Comparison of ENCODE assay signal across 8 cellular contexts in genomic region chr5:127517480-127518318, GRCh38. TPM values are rescaled to one million over a fixed set of nuclear protein-coding genes. Genes with fewer than 3 reads are reported as not detected.
A peak's percentile ranks its signal among the peaks of the same experiment; 100 is the strongest.
DNase-seq lines count a peak whose midpoint lies in the region; ATAC-seq, FAIRE-seq and TF ChIP-seq lines count a peak whose summit lies in the region.

Gene PRRC1, plus strand, starts transcription at chr5:127517640. Its CDS starts 5,840 bp downstream, at chr5:127523480.

- peak within 1 kb of the TSS; percentile 94 for H3K4me2 ChIP-seq in HepG2 (ENCODE audit: low read depth, low read length)

- BruUV-seq in HepG2 (replicated peaks; lab: Mats Ljungman, UMichigan), result no TSS peak

- in situ Hi-C loops in HepG2 (cut with HindIII; ENCODE audit: extremely low pct_ligation_motif_present, low pct_unique_long_range_greater_than_20kb), result no loop called here

- H3K36me3 Mint-ChIP-seq in activated CD4-positive, alpha-beta T cell treated with anti-CD3 and anti-CD28 coated beads, Interleukin-2, amount 10 ng/mL, durations not matched to agents 7 days and 5 days (ENCODE audit: low read depth), result peaks cover 33% of the 10 kb centered on the region
- H3K36me3 Mint-ChIP-seq in dendritic cell treated with granulocyte-macrophage colony-stimulating factor and Interleukin-4, amounts not matched to agents 40 ng/mL and 50 ng/mL, for 4 days (ENCODE audit: low read depth), result peaks cover 43% of the 10 kb centered on the region

- H3K4me3 ChIP-seq in HepG2 (replicated peaks in 1 of 3; ENCODE audit: insufficient read depth in 1 of 3, low read depth in 2 of 3, low read length in 3 of 3), result peak within 1 kb of the TSS; percentile 90 to 99 (median 98)

- 0% methylated on average over 10 of the region's 80 CpGs for WGBS in HepG2 (ENCODE audit: low lambda C conversion rate)

- no peak for TF ChIP-seq EP300 in HepG2 (IDR thresholded peaks at IDR 0.05; ENCODE audit: low read depth in 2 of 2, low read length in 2 of 2)
- no peak for TF ChIP-seq EP300 in HepG2 (CRISPR knock-in tag; IDR thresholded peaks at IDR 0.05; ENCODE audit: borderline replicate concordance)

- H3K9me3 Mint-ChIP-seq in activated CD4-positive, alpha-beta T cell treated with anti-CD3 and anti-CD28 coated beads, Interleukin-2, amount 10 ng/mL, durations not matched to agents 7 days and 5 days, result peaks cover 19% of the 10 kb centered on the region
- H3K9me3 Mint-ChIP-seq in dendritic cell treated with granulocyte-macrophage colony-stimulating factor and Interleukin-4, amounts not matched to agents 40 ng/mL and 50 ng/mL, for 4 days, result peaks cover 28% of the 10 kb centered on the region

- peaks cover 31% of the 10 kb centered on the region for H4K20me1 ChIP-seq in HepG2 (ENCODE audit: insufficient read depth, low read length)

- H2AFZ ChIP-seq in HepG2 (ENCODE audit: low read length), result peak within 1 kb of the TSS; percentile 91

- peaks cover 1% of the 10 kb centered on the region for H3K27me3 Mint-ChIP-seq in activated CD4-positive, alpha-beta T cell treated with anti-CD3 and anti-CD28 coated beads, Interleukin-2, amount 10 ng/mL, durations not matched to agents 7 days and 5 days
- H3K27me3 Mint-ChIP-seq in dendritic cell treated with granulocyte-macrophage colony-stimulating factor and Interleukin-4, amounts not matched to agents 40 ng/mL and 50 ng/mL, for 4 days, result peaks cover under 1% of the 10 kb centered on the region

- H3K36me3 ChIP-seq in HepG2 (replicated peaks in 1 of 2; ENCODE audit: control insufficient read depth in 1 of 2, insufficient read depth in 2 of 2, low read length in 2 of 2), result peaks cover 1 to 7% of the 10 kb centered on the region in 2 experiments; a peak in 3 of 5 replicates

- DNase-seq in Ammon's horn (ENCODE audit: low spot score) (peak; percentile 86), NCI-H524 treated with DMSO at 0.1 percent for 48 hours (lab: John Stamatoyannopoulos, UW) (peak; percentile 11), HepG2 (ENCODE audit: low spot score) (peak; percentile 64)
- peak; percentile 84 for DNase-seq in activated CD4-positive, alpha-beta T cell treated with anti-CD3 and anti-CD28 coated beads, Interleukin-2, amount 10 ng/mL, durations not matched to agents 7 days and 5 days
- peak; percentile 84 for DNase-seq in stimulated activated CD4-positive, alpha-beta T cell treated with anti-CD3 and anti-CD28 coated beads, Interleukin-4, amount 100 ng/mL, for 1 hour

- H3K4me1 Mint-ChIP-seq in activated CD4-positive, alpha-beta T cell treated with anti-CD3 and anti-CD28 coated beads, Interleukin-2, amount 10 ng/mL, durations not matched to agents 7 days and 5 days, result peaks cover 26% of the 10 kb centered on the region
- peaks cover 35% of the 10 kb centered on the region for H3K4me1 Mint-ChIP-seq in dendritic cell treated with granulocyte-macrophage colony-stimulating factor and Interleukin-4, amounts not matched to agents 40 ng/mL and 50 ng/mL, for 4 days (ENCODE audit: low read depth)

- peak within 1 kb of the TSS; percentile 82 for H3K4me3 Mint-ChIP-seq in activated CD4-positive, alpha-beta T cell treated with anti-CD3 and anti-CD28 coated beads, Interleukin-2, amount 10 ng/mL, durations not matched to agents 7 days and 5 days
- H3K4me3 Mint-ChIP-seq in dendritic cell treated with granulocyte-macrophage colony-stimulating factor and Interleukin-4, amounts not matched to agents 40 ng/mL and 50 ng/mL, for 4 days, result peak within 1 kb of the TSS; percentile 92

- intact Hi-C loops in dendritic cell treated with granulocyte-macrophage colony-stimulating factor and Interleukin-4, amounts not matched to agents 40 ng/mL and 50 ng/mL, for 4 days (cut with micrococcal nuclease), result loop anchor here (5.0 to 10.0 kb wide), 2 partner anchors 565 to 703 kb away; partner anchors contain the start of gene SLC12A2
- intact Hi-C loops in HepG2 (cut with micrococcal nuclease; ENCODE audit: unreplicated experiment), result loop anchor here (10.0 kb wide), 1 partner anchor 1577 kb away; the partner anchor contains the start of gene ISOC1

- peaks cover 52% of the 10 kb centered on the region for H3K4me1 ChIP-seq in HepG2 (ENCODE audit: insufficient read depth, low read length)

- no peak for FAIRE-seq in HepG2 (lab: Jason Lieb, UNC)

- no peaks in the 10 kb centered on the region; a peak in 1 of 5 replicates for H3K27me3 ChIP-seq in HepG2 (ENCODE audit: control insufficient read depth in 1 of 2, insufficient read depth in 2 of 2, low read length in 2 of 2)

- peak within 1 kb of the TSS; percentile 88 for H3K27ac Mint-ChIP-seq in activated CD4-positive, alpha-beta T cell treated with anti-CD3 and anti-CD28 coated beads, Interleukin-2, amount 10 ng/mL, durations not matched to agents 7 days and 5 days
- H3K27ac Mint-ChIP-seq in dendritic cell treated with granulocyte-macrophage colony-stimulating factor and Interleukin-4, amounts not matched to agents 40 ng/mL and 50 ng/mL, for 4 days, result peak within 1 kb of the TSS; percentile 91

- H3K79me2 ChIP-seq in HepG2 (ENCODE audit: insufficient read depth, low read length), result peaks cover 52% of the 10 kb centered on the region

- peak; percentile 89 for ATAC-seq in GM19043 (IDR thresholded peaks at IDR 0.05; ENCODE audit: low read depth, unreplicated experiment)
- ATAC-seq in HG03354 (IDR thresholded peaks at IDR 0.05; ENCODE audit: poor library complexity, severe bottlenecking, unreplicated experiment), result peak; percentile 91
- ATAC-seq in HepG2, result peak; percentile 92

- POLR2A ChIA-PET in activated CD4-positive, alpha-beta T cell treated with anti-CD3 and anti-CD28 coated beads, Interleukin-2, amount 10 ng/mL, durations not matched to agents 7 days and 5 days (lab: Charles Lee), result no interaction called here
- POLR2A ChIA-PET in HepG2 (lab: Yijun Ruan, JAX), result interaction anchor here (1.3 kb wide), 1 partner anchor 1578 kb away, joined by 3 read pairs; no protein-coding TSS in a partner anchor

- H3K27ac ChIP-seq in HepG2 (ENCODE audit: extremely low read length, insufficient read depth, low read length), result peak within 1 kb of the TSS; percentile 96

- H3K9ac ChIP-seq in HepG2 (ENCODE audit: insufficient read depth, low read depth, low read length), result peak within 1 kb of the TSS; percentile 97

- no peak for TF ChIP-seq RAD21 in HepG2 (CRISPR knock-in tag; IDR thresholded peaks at IDR 0.05)

- peak; percentile 88 to 97 for TF ChIP-seq POLR2A in HepG2 (IDR thresholded peaks at IDR 0.05; ENCODE audit: insufficient read depth in 1 of 2, low read depth in 2 of 2, low read length in 2 of 2)

- TF ChIP-seq CTCF in HepG2 (CRISPR knock-in tag; IDR thresholded peaks at IDR 0.05), result no peak

- no peaks in the 10 kb centered on the region for H3K9me3 ChIP-seq in HepG2 (ENCODE audit: low read length)

- CTCF ChIA-PET in activated CD4-positive, alpha-beta T cell treated with anti-CD3 and anti-CD28 coated beads, Interleukin-2, amount 10 ng/mL, durations not matched to agents 7 days and 5 days (lab: Charles Lee), result interaction anchor here (0.6 to 1.6 kb wide), 2 partner anchors 10 to 16 kb away, joined by 4 to 5 read pairs; no protein-coding TSS in a partner anchor
- CTCF ChIA-PET in HepG2 (lab: Yijun Ruan, JAX; ENCODE audit: low intra/inter-chr PET ratio, low total read pairs), result no interaction called here

TF ChIP-seq in HepG2, 621 proteins besides CTCF, POLR2A, EP300 and RAD21 (continues in another document):
- TF ChIP-seq DRAP1 (CRISPR knock-in tag; IDR thresholded peaks at IDR 0.05) (no peak), ZUFSP (CRISPR knock-in tag; IDR thresholded peaks at IDR 0.05; ENCODE audit: borderline replicate concordance) (no peak), JARID2 (CRISPR knock-in tag; IDR thresholded peaks at IDR 0.05; ENCODE audit: insufficient replicate concordance) (no peak)

RNA-seq across cellular contexts. Expression of gene PRRC1, which starts in this region (rescaled TPM):
- 10 to 100 TPM; 39.4 to 50.8 TPM for total RNA-seq in activated CD4-positive, alpha-beta T cell treated with anti-CD3 and anti-CD28 coated beads, Interleukin-2, amount 10 ng/mL, durations not matched to agents 7 days and 5 days
- 51.9 and 86.7 TPM in 2 replicates for total RNA-seq in HepG2 (2016; rRNA removed; fragmentation: Illumina TruSeq; extraction: Trizol)
- 6.9 and 8.1 TPM in 2 replicates for total RNA-seq in HepG2 (2016; cell fraction: cytosol; rRNA removed; fragmentation: Illumina TruSeq; extraction: Trizol; ENCODE audit: low read depth)
- total RNA-seq in HepG2 (2016; cell fraction: insoluble cytoplasmic fraction; rRNA removed; fragmentation: Illumina TruSeq; extraction: Trizol), result 54.9 and 90.6 TPM in 2 replicates
- 21.7 and 24.5 TPM in 2 replicates for total RNA-seq in HepG2 (2016; cell fraction: membrane; rRNA removed; fragmentation: Illumina TruSeq; extraction: Trizol)
- total RNA-seq in HepG2 (2016; cell fraction: nucleus; rRNA removed; fragmentation: Illumina TruSeq; extraction: Trizol), result 52.8 and 60.1 TPM in 2 replicates
- 35.6 and 48.5 TPM in 2 replicates for polyA plus RNA-seq in HepG2 (2011; rRNA removed)
- 30.9 and 35.4 TPM in 2 replicates for polyA plus RNA-seq in HepG2 (2011; cell fraction: cytosol; rRNA removed)
- 30.6 and 35.0 TPM in 2 replicates for polyA plus RNA-seq in HepG2 (2011; cell fraction: nucleus; rRNA removed)
- polyA plus RNA-seq in HepG2 (2012), result 33.3 and 37.5 TPM in 2 replicates
- polyA plus RNA-seq in HepG2 (2016; cell fraction: cytosol; fragmentation: Illumina TruSeq; extraction: Trizol; ENCODE audit: low read depth), result 4.3 and 4.4 TPM in 2 replicates
- polyA plus RNA-seq in HepG2 (2016; cell fraction: insoluble cytoplasmic fraction; fragmentation: Illumina TruSeq; extraction: Trizol; ENCODE audit: low read depth), result 82.0 and 92.5 TPM in 2 replicates
- 10.4 and 12.0 TPM in 2 replicates for polyA plus RNA-seq in HepG2 (2016; cell fraction: membrane; fragmentation: Illumina TruSeq; extraction: Trizol; ENCODE audit: low read depth)
- polyA plus RNA-seq in HepG2 (2016; cell fraction: nucleus; fragmentation: Illumina TruSeq; extraction: Trizol; ENCODE audit: insufficient read depth, low read depth), result 56.8 and 58.4 TPM in 2 replicates
- polyA minus RNA-seq in HepG2 (2011; rRNA and poly(A)+ RNA removed; ENCODE audit: low replicate concordance), result 104 and 160 TPM in 2 replicates
- 50.1 and 53.5 TPM in 2 replicates for polyA minus RNA-seq in HepG2 (2011; cell fraction: cytosol; rRNA and poly(A)+ RNA removed)
- polyA minus RNA-seq in HepG2 (2011; cell fraction: nucleus; rRNA and poly(A)+ RNA removed), result 87.8 and 115 TPM in 2 replicates

Comparison
In these comparisons a context has a peak if more than half of its experiments do, and no peak if none do; other contexts are left out.
1. Peak in every context shown above with its lines: DNase-seq, ATAC-seq, H3K4me3 ChIP-seq and H3K27ac ChIP-seq.
2. DNase-seq: peak in every context shown above with its lines; median percentile 86 in Ammon's horn; 84 in activated CD4-positive, alpha-beta T cell treated with anti-CD3 and anti-CD28 coated beads, Interleukin-2, amount 10 ng/mL, durations not matched to agents 7 days and 5 days; 84 in stimulated activated CD4-positive, alpha-beta T cell treated with anti-CD3 and anti-CD28 coated beads, Interleukin-4, amount 100 ng/mL, for 1 hour; 64 in HepG2; 11 in NCI-H524 treated with DMSO at 0.1 percent for 48 hours.